8 cellular contexts compared by ENCODE assay signal in genomic region chr18:48410095-48410920, GRCh38. TPM values are rescaled to one million over a fixed set of nuclear protein-coding genes. Genes with fewer than 3 reads are reported as not detected.
DNase-seq lines count a peak whose midpoint lies in the region; ATAC-seq and TF ChIP-seq lines count a peak whose summit lies in the region.

No MANE protein-coding gene starts in this region.

- ATAC-seq in GM18867 (IDR thresholded peaks at IDR 0.05; ENCODE audit: unreplicated experiment): peak; percentile 98
- peak; percentile 96 for ATAC-seq in HG03095 (IDR thresholded peaks at IDR 0.05; ENCODE audit: unreplicated experiment)

- peak overlapping the region; percentile 70 for H3K4me3 ChIP-seq in choroid plexus epithelial cell (ENCODE audit: low read depth, low read length)

- DNase-seq in A172 (ENCODE audit: low spot score) (peak; percentile 56), NCI-H2171 treated with DMSO at 0.1 percent for 48 hours (lab: John Stamatoyannopoulos, UW) (peak; percentile 79), choroid plexus epithelial cell (ENCODE audit: low read depth) (peak; percentile 88), kidney tubule cell (ENCODE audit: low spot score) (peak; percentile 83)
- peak; percentile 49 to 71 for DNase-seq in activated CD4-positive, alpha-beta T cell treated with anti-CD3 and anti-CD28 coated beads for 24 hours (ENCODE audit: low read depth in 2 of 2)
- DNase-seq in stimulated activated CD4-positive, alpha-beta T cell treated with anti-CD3 and anti-CD28 coated beads, Interleukin-12 subunit alpha, Interleukin-12 subunit beta, amount 100 ng/mL, for 48 hours (ENCODE audit: low read depth in 2 of 3, low spot score in 1 of 3): peak; percentile 52 to 75 (median 59)

- TF ChIP-seq CTCF in choroid plexus epithelial cell (conservative IDR thresholded peaks at IDR 0.05; ENCODE audit: low read depth, low read length): no peak

RNA-seq across cellular contexts. Expression of gene ZBTB7C, which starts 1.1 kb away (rescaled TPM):
- 1.4 and 3.4 TPM in 2 replicates for total RNA-seq in A172 (2014; rRNA removed; shearing (Covaris generic))

Comparison
In these comparisons a context has a peak if more than half of its experiments do, and no peak if none do; other contexts are left out.
1. Peak in every context shown above with its lines: DNase-seq, ATAC-seq and H3K4me3 ChIP-seq.